In the genomic region with DNA sequence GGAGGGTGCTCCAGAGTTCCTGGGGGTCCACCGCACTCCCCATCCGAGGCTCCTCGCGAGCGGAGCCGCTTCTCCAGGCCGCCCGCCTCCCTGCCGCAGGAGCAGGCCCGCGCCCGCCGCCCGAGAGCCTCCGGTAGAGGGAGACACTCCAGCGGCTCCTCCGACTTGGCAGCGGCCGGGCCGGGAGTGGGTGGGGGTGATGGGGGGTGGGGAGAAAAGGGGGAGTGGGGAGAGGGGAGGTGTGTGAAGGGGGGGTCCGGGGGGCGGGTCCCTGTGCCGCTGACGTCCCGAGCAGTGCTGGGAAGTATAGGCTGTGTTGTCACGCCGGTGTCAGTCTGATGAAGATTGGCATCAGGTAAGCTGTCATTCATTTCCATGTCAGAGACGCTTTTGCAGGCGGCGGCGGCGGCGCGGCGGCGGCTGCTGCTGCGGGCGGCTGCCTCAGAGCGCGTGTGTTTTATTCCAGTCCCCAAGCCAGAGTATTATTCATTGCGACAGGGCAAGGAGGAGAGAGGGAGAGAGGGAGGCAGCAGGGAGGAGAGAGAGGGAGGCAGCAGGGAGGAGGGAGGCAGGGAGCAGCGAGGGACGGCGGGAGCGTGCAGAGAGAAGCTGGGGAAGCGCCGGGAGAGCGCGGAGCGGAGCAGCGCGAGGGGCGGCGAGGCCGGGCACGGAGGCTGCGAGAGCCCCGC, we compare ENCODE assay signal across 1 cellular context.
A peak's percentile ranks its signal among the peaks of the same experiment; 100 is the strongest.
TF ChIP-seq lines count a peak whose summit lies in the region.

A gene with protein sequence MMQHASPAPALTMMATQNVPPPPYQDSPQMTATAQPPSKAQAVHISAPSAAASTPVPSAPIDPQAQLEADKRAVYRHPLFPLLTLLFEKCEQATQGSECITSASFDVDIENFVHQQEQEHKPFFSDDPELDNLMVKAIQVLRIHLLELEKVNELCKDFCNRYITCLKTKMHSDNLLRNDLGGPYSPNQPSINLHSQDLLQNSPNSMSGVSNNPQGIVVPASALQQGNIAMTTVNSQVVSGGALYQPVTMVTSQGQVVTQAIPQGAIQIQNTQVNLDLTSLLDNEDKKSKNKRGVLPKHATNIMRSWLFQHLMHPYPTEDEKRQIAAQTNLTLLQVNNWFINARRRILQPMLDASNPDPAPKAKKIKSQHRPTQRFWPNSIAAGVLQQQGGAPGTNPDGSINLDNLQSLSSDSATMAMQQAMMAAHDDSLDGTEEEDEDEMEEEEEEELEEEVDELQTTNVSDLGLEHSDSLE (plus strand): TSS at position 330 of the 689 bp plus-strand sequence. CDS start 186,555 bp downstream, outside the sequence.

TF ChIP-seq in K562, 482 proteins besides CTCF, POLR2A, EP300 and RAD21:
- no peak for TF ChIP-seq FOXK1 (CRISPR knock-in tag; IDR thresholded peaks at IDR 0.05; ENCODE audit: borderline replicate concordance)
- TF ChIP-seq ZNF263 (CRISPR knock-in tag; IDR thresholded peaks at IDR 0.05; ENCODE audit: borderline replicate concordance): peak; percentile 49; the same call in 1 of the 2 replicates
- peak; percentile 59 for TF ChIP-seq MEIS2 (IDR thresholded peaks at IDR 0.05; ENCODE audit: partially characterized antibody)
- TF ChIP-seq HDAC3 (IDR thresholded peaks at IDR 0.05; ENCODE audit: borderline replicate concordance, partially characterized antibody): no peak
- TF ChIP-seq UBTF (IDR thresholded peaks at IDR 0.05; ENCODE audit: borderline replicate concordance in 1 of 2, low read depth in 2 of 2, low read length in 2 of 2): 0 out of 4 replicates have a peak, but pooled peaks of 1 of the 2 experiments have one; percentile 64
- TF ChIP-seq CTCFL (IDR thresholded peaks at IDR 0.05; ENCODE audit: borderline replicate concordance, insufficient read depth, low read depth, low read length, poor library complexity, severe bottlenecking): peak; percentile 83
- peak; percentile 89 for TF ChIP-seq PKNOX1 (IDR thresholded peaks at IDR 0.05)
- TF ChIP-seq BRF1 (IDR thresholded peaks at IDR 0.05; ENCODE audit: borderline replicate concordance, extremely low read depth, insufficient read length): no peak
- peak; percentile 25; the same call in 1 of the 2 replicates for TF ChIP-seq PBX2 (CRISPR knock-in tag; IDR thresholded peaks at IDR 0.05; ENCODE audit: low read depth)
- TF ChIP-seq PBX2 (tag; conservative IDR thresholded peaks at IDR 0.05; ENCODE audit: low read depth): peak; percentile 53
- TF ChIP-seq, protein P1, sequence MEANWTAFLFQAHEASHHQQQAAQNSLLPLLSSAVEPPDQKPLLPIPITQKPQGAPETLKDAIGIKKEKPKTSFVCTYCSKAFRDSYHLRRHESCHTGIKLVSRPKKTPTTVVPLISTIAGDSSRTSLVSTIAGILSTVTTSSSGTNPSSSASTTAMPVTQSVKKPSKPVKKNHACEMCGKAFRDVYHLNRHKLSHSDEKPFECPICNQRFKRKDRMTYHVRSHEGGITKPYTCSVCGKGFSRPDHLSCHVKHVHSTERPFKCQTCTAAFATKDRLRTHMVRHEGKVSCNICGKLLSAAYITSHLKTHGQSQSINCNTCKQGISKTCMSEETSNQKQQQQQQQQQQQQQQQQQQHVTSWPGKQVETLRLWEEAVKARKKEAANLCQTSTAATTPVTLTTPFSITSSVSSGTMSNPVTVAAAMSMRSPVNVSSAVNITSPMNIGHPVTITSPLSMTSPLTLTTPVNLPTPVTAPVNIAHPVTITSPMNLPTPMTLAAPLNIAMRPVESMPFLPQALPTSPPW (CRISPR knock-in tag; IDR thresholded peaks at IDR 0.05): peak; percentile 68
- TF ChIP-seq ZNF740 (CRISPR knock-in tag; IDR thresholded peaks at IDR 0.05): no peak
- peak in 1 of 2 experiments; percentile 46; a peak in 1 of 4 replicates for TF ChIP-seq ZNF740 (tag; IDR thresholded peaks at IDR 0.05)
